ENCODE assay signal across 27 cellular contexts in the genomic region with DNA sequence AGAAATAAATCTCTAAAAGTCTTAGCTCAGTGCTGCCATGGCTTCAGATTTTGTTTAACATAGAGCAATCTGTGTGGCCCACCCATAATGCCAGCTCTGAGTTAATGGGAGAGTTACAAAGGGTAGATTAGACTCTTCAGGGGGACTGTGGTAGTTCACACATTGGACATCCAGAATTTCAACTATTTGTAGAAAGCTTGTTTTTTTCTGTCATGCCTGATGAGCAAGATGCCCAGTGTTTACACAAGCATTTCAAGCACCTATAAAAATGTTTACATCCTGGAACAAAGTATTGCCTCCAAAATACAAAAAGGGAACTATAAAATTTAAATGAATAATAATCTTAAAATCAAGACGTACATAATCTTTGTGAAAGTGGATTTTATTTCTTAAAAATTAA. TPM values are rescaled to one million over a fixed set of nuclear protein-coding genes. Genes with fewer than 3 reads are reported as not detected.
"Had no signal": no experiment of that assay in that cellular context is flagged by ENCODE, and none has a peak within 500 bp of the region (broad histone marks: within the 10 kb centered on the region; RNA-seq: fewer than 3 reads in every experiment).

No MANE protein-coding gene starts in this region.

- H3K9me3 ChIP-seq: colonic mucosa, esophagus squamous epithelium, gastrocnemius medialis, heart right ventricle, left lung, lower lobe of right lung, mucosa of descending colon had no signal

- H3K27ac ChIP-seq: colonic mucosa, epithelial cell of prostate, esophagus squamous epithelium, gastrocnemius medialis, heart right ventricle, left lung, lower lobe of right lung had no signal

- FAIRE-seq: endometrium, islet of Langerhans, keratinocyte had no signal

- ATAC-seq: effector memory CD8-positive, alpha-beta T cell; esophagus mucosa; gastrocnemius medialis; heart right ventricle; left cardiac atrium; left lung; left ventricle myocardium superior; lower lobe of right lung; mucosa of descending colon; naive thymus-derived CD8-positive, alpha-beta T cell had no signal

- DNase-seq: colonic mucosa; cortex of kidney; effector CD8-positive, alpha-beta T cell; effector memory CD8-positive, alpha-beta T cell; endodermal cell; erythroblast; esophagus squamous epithelium; foreskin fibroblast; foreskin melanocyte; gastrocnemius medialis; glutamatergic neuron; head of caudate nucleus; heart right ventricle; hippocampal formation; left cardiac atrium; left lung; left ventricle myocardium superior; lower lobe of right lung; mesenchymal stem cell; mucosa of descending colon; naive B cell; naive thymus-derived CD8-positive, alpha-beta T cell had no signal

- H3K4me3 ChIP-seq: colonic mucosa, esophagus squamous epithelium, gastrocnemius medialis, heart right ventricle, left lung, lower lobe of right lung, mucosa of descending colon had no signal

- H3K4me1 ChIP-seq: colonic mucosa, esophagus squamous epithelium, gastrocnemius medialis, heart right ventricle, left lung, lower lobe of right lung had no signal

RNA-seq across cellular contexts. Expression of a gene that starts 43.0 kb away (rescaled TPM):
- polyA plus RNA-seq: heart right ventricle; keratinocyte; naive thymus-derived CD8-positive, alpha-beta T cell had no signal
